Comparison of ENCODE assay signal across 9 cellular contexts in genomic region chr2:71544919-71545571, GRCh38.
DNase-seq lines count a peak whose midpoint lies in the region; ATAC-seq and TF ChIP-seq lines count a peak whose summit lies in the region.
"Had no signal": no experiment of that assay in that cellular context is flagged by ENCODE, and none has a peak within 500 bp of the region (broad histone marks: within the 10 kb centered on the region; RNA-seq: fewer than 3 reads in every experiment).

No MANE protein-coding gene starts in this region.

- intact Hi-C loops in naive thymus-derived CD4-positive, alpha-beta T cell (cut with micrococcal nuclease) = loop anchor here in 1 of 2 donors (1.0 to 5.0 kb wide), 2 partner anchors 592 to 605 kb away; no protein-coding TSS in a partner anchor
- intact Hi-C loops in vagina (cut with DNase I) = no loop called here

- H2AFZ ChIP-seq in OCI-LY1 (ENCODE audit: low read length) = no peak overlapping the region

- H3K4me3 Mint-ChIP-seq in naive thymus-derived CD4-positive, alpha-beta T cell = peak overlapping the region; percentile 54 to 83 (median 68)

- H3K27me3 ChIP-seq in OCI-LY1 (ENCODE audit: insufficient read depth, low read length) (no peaks in the 10 kb centered on the region; the same call in 1 of the 2 replicates), vagina (no peaks in the 10 kb centered on the region)
- H3K27me3 ChIP-seq in naive thymus-derived CD4-positive, alpha-beta T cell (ENCODE audit: control insufficient read depth in 2 of 2, insufficient read depth in 2 of 2, low read length in 2 of 2) = no peaks in the 10 kb centered on the region
- H3K27me3 ChIP-seq: SJSA1 had no signal

- peaks cover 10 to 24% (median 20%) of the 10 kb centered on the region in 5 donors for H3K27me3 Mint-ChIP-seq in naive thymus-derived CD4-positive, alpha-beta T cell

- H3K9me3 Mint-ChIP-seq in naive thymus-derived CD4-positive, alpha-beta T cell = peaks cover 0 to 9% (median 0%) of the 10 kb centered on the region in 11 donors

- DNase-seq in CD1c-positive myeloid dendritic cell (ENCODE audit: extremely low spot score) (peak; percentile 11), dermis blood vessel endothelial cell (peak; percentile 58), vagina (ENCODE audit: extremely low spot score in 2 of 2) (no peak), foreskin melanocyte (no peak)
- no peak for DNase-seq in naive thymus-derived CD4-positive, alpha-beta T cell

- no peaks in the 10 kb centered on the region for H4K20me1 ChIP-seq in OCI-LY1 (ENCODE audit: insufficient read depth, low read length)

- peaks cover 0 to 5% (median 0%) of the 10 kb centered on the region in 5 donors for H3K36me3 Mint-ChIP-seq in naive thymus-derived CD4-positive, alpha-beta T cell

- peaks cover 5 to 15% (median 12%) of the 10 kb centered on the region in 7 donors for H3K4me1 Mint-ChIP-seq in naive thymus-derived CD4-positive, alpha-beta T cell

- H3K27ac ChIP-seq in OCI-LY1 (ENCODE audit: low read depth, low read length, poor library complexity, severe bottlenecking) (no peak overlapping the region), vagina (no peak overlapping the region)
- H3K27ac ChIP-seq in naive thymus-derived CD4-positive, alpha-beta T cell (ENCODE audit: low read depth, low read length) = no peak overlapping the region
- H3K27ac ChIP-seq: SJSA1 had no signal

- no peak overlapping the region for H3K27ac Mint-ChIP-seq in naive thymus-derived CD4-positive, alpha-beta T cell

- no peaks in the 10 kb centered on the region for H3K9me2 ChIP-seq in OCI-LY1 (ENCODE audit: low read depth, low read length)

- H3K36me3 ChIP-seq in OCI-LY1 (ENCODE audit: insufficient read depth, low read length) = no peaks in the 10 kb centered on the region
- no peaks in the 10 kb centered on the region for H3K36me3 ChIP-seq in naive thymus-derived CD4-positive, alpha-beta T cell (ENCODE audit: control insufficient read depth in 2 of 3, insufficient read depth in 3 of 3, low read length in 3 of 3)
- no peaks in the 10 kb centered on the region for H3K36me3 ChIP-seq in vagina

- no peak for ATAC-seq in naive thymus-derived CD4-positive, alpha-beta T cell
- ATAC-seq in GM19035 (IDR thresholded peaks at IDR 0.05; ENCODE audit: unreplicated experiment) (no peak), GM19397 (IDR thresholded peaks at IDR 0.05; ENCODE audit: unreplicated experiment) (no peak)

- H3K4me1 ChIP-seq in OCI-LY1 (ENCODE audit: insufficient read depth, low read length, severe bottlenecking) (peaks cover 4% of the 10 kb centered on the region), vagina (no peaks in the 10 kb centered on the region)
- H3K4me1 ChIP-seq in naive thymus-derived CD4-positive, alpha-beta T cell (ENCODE audit: control insufficient read depth in 2 of 2, insufficient read depth in 2 of 2, low read length in 2 of 2) = peaks cover 0 to 9% of the 10 kb centered on the region in 2 donors
- H3K4me1 ChIP-seq: SJSA1 had no signal

- H3K9ac ChIP-seq in OCI-LY1 (ENCODE audit: low read length) = no peak overlapping the region

- no peak for TF ChIP-seq CTCF in OCI-LY1 (IDR thresholded peaks at IDR 0.05; ENCODE audit: low read length)
- no peak for TF ChIP-seq CTCF in vagina (IDR thresholded peaks at IDR 0.05)

- no peak overlapping the region for H3K4me3 ChIP-seq in OCI-LY1 (ENCODE audit: low read depth, low read length, poor library complexity, severe bottlenecking)
- peak overlapping the region; percentile 51 for H3K4me3 ChIP-seq in naive thymus-derived CD4-positive, alpha-beta T cell (ENCODE audit: low read length)
- H3K4me3 ChIP-seq in vagina = peak overlapping the region in 1 of 2 donors; percentile 7
- H3K4me3 ChIP-seq: SJSA1 had no signal

- H3K9me3 ChIP-seq in OCI-LY1 (ENCODE audit: low read length) (no peaks in the 10 kb centered on the region), vagina (no peaks in the 10 kb centered on the region)
- no peaks in the 10 kb centered on the region for H3K9me3 ChIP-seq in naive thymus-derived CD4-positive, alpha-beta T cell (ENCODE audit: control insufficient read depth in 2 of 3, low read length in 3 of 3)
- H3K9me3 ChIP-seq: SJSA1 had no signal

- no peak for TF ChIP-seq POLR2A in vagina (IDR thresholded peaks at IDR 0.05)

- CTCF ChIA-PET in naive thymus-derived CD4-positive, alpha-beta T cell (lab: Charles Lee) = no interaction called here

- no peaks in the 10 kb centered on the region for H3K79me2 ChIP-seq in OCI-LY1 (ENCODE audit: insufficient read depth, low read length)

- peak overlapping the region; percentile 32; the same call in 1 of the 2 replicates for H3K4me2 ChIP-seq in OCI-LY1 (ENCODE audit: low read length)

- POLR2A ChIA-PET in naive thymus-derived CD4-positive, alpha-beta T cell (lab: Charles Lee) = no interaction called here

- no peaks in the 10 kb centered on the region for H3F3A ChIP-seq in OCI-LY1 (ENCODE audit: insufficient read depth, low read length)

Comparison
In these comparisons a context has a peak if more than half of its experiments do, and no peak if none do; other contexts are left out.
1. DNase-seq: peak in CD1c-positive myeloid dendritic cell (single experiment) and dermis blood vessel endothelial cell (single experiment); none in naive thymus-derived CD4-positive, alpha-beta T cell (0 of 9), vagina (0 of 2) and foreskin melanocyte (single experiment).